ENCODE assay signal across 11 cellular contexts in genomic region chr7:131031100-131031868, GRCh38.
A peak's percentile ranks its signal among the peaks of the same experiment; 100 is the strongest.
DNase-seq lines count a peak whose midpoint lies in the region; ATAC-seq and FAIRE-seq lines count a peak whose summit lies in the region.
"Had no signal": no experiment of that assay in that cellular context is flagged by ENCODE, and none has a peak within 500 bp of the region (broad histone marks: within the 10 kb centered on the region; RNA-seq: fewer than 3 reads in every experiment).

No MANE protein-coding gene starts in this region.

- DNase-seq in GM18507 (ENCODE audit: extremely low spot score, insufficient read length, low read depth) (no peak), 8988T (no peak), DMS79 (lab: John Stamatoyannopoulos, UW) (no peak)
- no peak for DNase-seq in activated naive CD8-positive, alpha-beta T cell treated with anti-CD3 and anti-CD28 coated beads, Interleukin-2, amount 50 U/mL, for 24 hours
- no peak for DNase-seq in stimulated activated naive CD4-positive, alpha-beta T cell (lab: John Stamatoyannopoulos, UW)
- DNase-seq in stimulated activated naive CD4-positive, alpha-beta T cell treated with Interleukin-2 at 50 U/mL for 16 hours (lab: John Stamatoyannopoulos, UW): no peak
- DNase-seq: IMR-90, PC-9, testis had no signal

- ATAC-seq in GM21360 (IDR thresholded peaks at IDR 0.05; ENCODE audit: unreplicated experiment) (peak; percentile 59), HG03108 (IDR thresholded peaks at IDR 0.05; ENCODE audit: unreplicated experiment) (peak; percentile 65)
- peak; percentile 94 for ATAC-seq in activated naive CD8-positive, alpha-beta T cell treated with anti-CD3 and anti-CD28 coated beads, Interleukin-2, amount 50 U/mL, for 24 hours

- peak overlapping the region; percentile 99 for H3K27ac Mint-ChIP-seq in activated naive CD8-positive, alpha-beta T cell treated with anti-CD3 and anti-CD28 coated beads, Interleukin-2, amount 50 U/mL, for 24 hours

- no peaks in the 10 kb centered on the region for H3K27me3 Mint-ChIP-seq in activated naive CD8-positive, alpha-beta T cell treated with anti-CD3 and anti-CD28 coated beads, Interleukin-2, amount 50 U/mL, for 24 hours

- peaks cover 7% of the 10 kb centered on the region for H3K9me3 Mint-ChIP-seq in activated naive CD8-positive, alpha-beta T cell treated with anti-CD3 and anti-CD28 coated beads, Interleukin-2, amount 50 U/mL, for 24 hours

- peak overlapping the region; percentile 72 for H3K4me3 Mint-ChIP-seq in activated naive CD8-positive, alpha-beta T cell treated with anti-CD3 and anti-CD28 coated beads, Interleukin-2, amount 50 U/mL, for 24 hours

- H3K36me3 Mint-ChIP-seq in activated naive CD8-positive, alpha-beta T cell treated with anti-CD3 and anti-CD28 coated beads, Interleukin-2, amount 50 U/mL, for 24 hours (ENCODE audit: low read depth): peaks cover 35% of the 10 kb centered on the region

- peak; percentile 95 for FAIRE-seq in GM18507 (lab: Jason Lieb, UNC)

- H3K4me1 Mint-ChIP-seq in activated naive CD8-positive, alpha-beta T cell treated with anti-CD3 and anti-CD28 coated beads, Interleukin-2, amount 50 U/mL, for 24 hours: peaks cover 95% of the 10 kb centered on the region
